1 cellular context compared by ENCODE assay signal in genomic region chr1:242242983-242243382, GRCh38.
TF ChIP-seq lines count a peak whose summit lies in the region.

No MANE protein-coding gene starts in this region.

TF ChIP-seq in A549, 52 proteins besides CTCF, POLR2A, EP300 and RAD21 (continued from another document):
- TF ChIP-seq MAX (IDR thresholded peaks at IDR 0.05) (no peak), CEBPB (IDR thresholded peaks at IDR 0.05) (no peak), RCOR1 (IDR thresholded peaks at IDR 0.05; ENCODE audit: low read depth, low read length) (no peak), HES2 (IDR thresholded peaks at IDR 0.05) (no peak), NR3C1 (IDR thresholded peaks at IDR 0.05) (no peak)
- TF ChIP-seq, protein P1, sequence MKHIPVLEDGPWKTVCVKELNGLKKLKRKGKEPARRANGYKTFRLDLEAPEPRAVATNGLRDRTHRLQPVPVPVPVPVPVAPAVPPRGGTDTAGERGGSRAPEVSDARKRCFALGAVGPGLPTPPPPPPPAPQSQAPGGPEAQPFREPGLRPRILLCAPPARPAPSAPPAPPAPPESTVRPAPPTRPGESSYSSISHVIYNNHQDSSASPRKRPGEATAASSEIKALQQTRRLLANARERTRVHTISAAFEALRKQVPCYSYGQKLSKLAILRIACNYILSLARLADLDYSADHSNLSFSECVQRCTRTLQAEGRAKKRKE (CRISPR knock-in tag; IDR thresholded peaks at IDR 0.05; ENCODE audit: low read depth): no peak
